9 cellular contexts compared by ENCODE assay signal in genomic region chr10:17226891-17227303, GRCh38. TPM values are rescaled to one million over a fixed set of nuclear protein-coding genes. Genes with fewer than 3 reads are reported as not detected.
A peak's percentile ranks its signal among the peaks of the same experiment; 100 is the strongest.
DNase-seq lines count a peak whose midpoint lies in the region; ATAC-seq, FAIRE-seq and TF ChIP-seq lines count a peak whose summit lies in the region.
"Had no signal": no experiment of that assay in that cellular context is flagged by ENCODE, and none has a peak within 500 bp of the region (broad histone marks: within the 10 kb centered on the region; RNA-seq: fewer than 3 reads in every experiment).

No MANE protein-coding gene starts in this region.

- CTCF ChIA-PET in activated CD4-positive, alpha-beta memory T cell treated with anti-CD3 and anti-CD28 coated beads for 36 hours (lab: Charles Lee) = interaction anchor here (1.7 to 4.9 kb wide), 2 partner anchors 8 to 21 kb away, joined by 6 to 29 read pairs; no protein-coding TSS in a partner anchor

- no peak for FAIRE-seq in pancreas (lab: Jason Lieb, UNC)

- peaks cover 23% of the 10 kb centered on the region for H3K27me3 ChIP-seq in hepatocyte
- no peaks in the 10 kb centered on the region for H3K27me3 ChIP-seq in pancreas

- H4K20me1 ChIP-seq in hepatocyte (ENCODE audit: insufficient read depth, poor library complexity, severe bottlenecking) = peaks cover 15% of the 10 kb centered on the region

- no peak overlapping the region for H2AFZ ChIP-seq in hepatocyte

- DNase-seq in HFFc6 (no peak), hepatocyte (ENCODE audit: low spot score) (no peak), G401 (ENCODE audit: low spot score) (no peak), pancreas (no peak)
- DNase-seq in activated CD4-positive, alpha-beta memory T cell treated with anti-CD3 and anti-CD28 coated beads for 36 hours = no peak
- DNase-seq: WERI-Rb-1 had no signal

- in situ Hi-C loops in G401 (cut with HindIII; ENCODE audit: low sequenced_read_pairs) = no loop called here

- H3K27ac ChIP-seq in hepatocyte = peak overlapping the region; percentile 99
- no peak overlapping the region for H3K27ac ChIP-seq in pancreas
- H3K27ac ChIP-seq: WERI-Rb-1 had no signal

- peaks cover 34% of the 10 kb centered on the region for H3K27me3 Mint-ChIP-seq in HFFc6 (ENCODE audit: insufficient read depth)
- peaks cover 1% of the 10 kb centered on the region for H3K27me3 Mint-ChIP-seq in activated CD4-positive, alpha-beta memory T cell treated with anti-CD3 and anti-CD28 coated beads for 36 hours
- no peaks in the 10 kb centered on the region for H3K27me3 Mint-ChIP-seq in stimulated activated memory B cell treated with anti-CD40 and anti-IgM and Interleukin-4, amounts not matched to agents 10 μg/mL and 1 μg/mL and 100 μg/mL, for 72 hours

- no peak for ATAC-seq in stimulated activated memory B cell treated with anti-CD40 and anti-IgM and Interleukin-4, amounts not matched to agents 10 μg/mL and 1 μg/mL and 100 μg/mL, for 72 hours
- ATAC-seq in GM18907 (IDR thresholded peaks at IDR 0.05; ENCODE audit: unreplicated experiment) (no peak), HG03280 (IDR thresholded peaks at IDR 0.05; ENCODE audit: unreplicated experiment) (no peak), pancreas (no peak)

- peaks cover 30% of the 10 kb centered on the region for H3K9me3 Mint-ChIP-seq in HFFc6
- no peaks in the 10 kb centered on the region for H3K9me3 Mint-ChIP-seq in activated CD4-positive, alpha-beta memory T cell treated with anti-CD3 and anti-CD28 coated beads for 36 hours
- no peaks in the 10 kb centered on the region for H3K9me3 Mint-ChIP-seq in stimulated activated memory B cell treated with anti-CD40 and anti-IgM and Interleukin-4, amounts not matched to agents 10 μg/mL and 1 μg/mL and 100 μg/mL, for 72 hours

- peaks cover 53% of the 10 kb centered on the region for H3K4me1 Mint-ChIP-seq in HFFc6 (ENCODE audit: low read depth)
- peaks cover 34% of the 10 kb centered on the region for H3K4me1 Mint-ChIP-seq in activated CD4-positive, alpha-beta memory T cell treated with anti-CD3 and anti-CD28 coated beads for 36 hours (ENCODE audit: low read depth)
- peaks cover 48% of the 10 kb centered on the region for H3K4me1 Mint-ChIP-seq in stimulated activated memory B cell treated with anti-CD40 and anti-IgM and Interleukin-4, amounts not matched to agents 10 μg/mL and 1 μg/mL and 100 μg/mL, for 72 hours

- POLR2A ChIA-PET in activated CD4-positive, alpha-beta memory T cell treated with anti-CD3 and anti-CD28 coated beads for 36 hours (lab: Charles Lee) = interaction anchor here (0.6 to 4.6 kb wide), 6 partner anchors 8 to 565 kb away, joined by 3 to 50 read pairs (median 4); partner anchors contain the start of gene TRDMT1

- 88% methylated on average over 8 of the region's 8 CpGs for WGBS in hepatocyte (ENCODE audit: low lambda C conversion rate, missing lambda C conversion rate)
- 87 to 94% methylated on average over 8 of the region's 8 CpGs for WGBS in pancreas, 2 donors

- peak overlapping the region; percentile 100 for H3K4me3 Mint-ChIP-seq in HFFc6
- H3K4me3 Mint-ChIP-seq in activated CD4-positive, alpha-beta memory T cell treated with anti-CD3 and anti-CD28 coated beads for 36 hours = peak overlapping the region; percentile 95
- H3K4me3 Mint-ChIP-seq in stimulated activated memory B cell treated with anti-CD40 and anti-IgM and Interleukin-4, amounts not matched to agents 10 μg/mL and 1 μg/mL and 100 μg/mL, for 72 hours = peak overlapping the region; percentile 98

- H3K9me3 ChIP-seq in hepatocyte (ENCODE audit: low read depth) = no peaks in the 10 kb centered on the region
- no peaks in the 10 kb centered on the region for H3K9me3 ChIP-seq in pancreas

- peaks cover 47% of the 10 kb centered on the region for H3K36me3 Mint-ChIP-seq in HFFc6 (ENCODE audit: low read depth)
- H3K36me3 Mint-ChIP-seq in activated CD4-positive, alpha-beta memory T cell treated with anti-CD3 and anti-CD28 coated beads for 36 hours = peaks cover 23% of the 10 kb centered on the region
- peaks cover 16% of the 10 kb centered on the region for H3K36me3 Mint-ChIP-seq in stimulated activated memory B cell treated with anti-CD40 and anti-IgM and Interleukin-4, amounts not matched to agents 10 μg/mL and 1 μg/mL and 100 μg/mL, for 72 hours

- H3K79me2 ChIP-seq in hepatocyte = peaks cover 25% of the 10 kb centered on the region

- H3K27ac Mint-ChIP-seq in HFFc6 = peak overlapping the region; percentile 100
- H3K27ac Mint-ChIP-seq in activated CD4-positive, alpha-beta memory T cell treated with anti-CD3 and anti-CD28 coated beads for 36 hours = no peak overlapping the region
- H3K27ac Mint-ChIP-seq in stimulated activated memory B cell treated with anti-CD40 and anti-IgM and Interleukin-4, amounts not matched to agents 10 μg/mL and 1 μg/mL and 100 μg/mL, for 72 hours = peak overlapping the region; percentile 97

- H3K4me3 ChIP-seq in hepatocyte = no peak overlapping the region
- no peak overlapping the region for H3K4me3 ChIP-seq in pancreas

- H3K9me2 ChIP-seq in hepatocyte (replicated peaks; ENCODE audit: insufficient read depth) = no peaks in the 10 kb centered on the region

- H3K36me3 ChIP-seq in hepatocyte (replicated peaks; ENCODE audit: insufficient read depth, low read depth) = peaks cover 3% of the 10 kb centered on the region
- no peaks in the 10 kb centered on the region for H3K36me3 ChIP-seq in pancreas
- H3K36me3 ChIP-seq: WERI-Rb-1 had no signal

- H3K4me1 ChIP-seq in hepatocyte (ENCODE audit: insufficient read depth) (peaks cover 20% of the 10 kb centered on the region), pancreas (peaks cover 0 to 14% (median 5%) of the 10 kb centered on the region in 3 donors)

- no peak for TF ChIP-seq CTCF in HFFc6 (IDR thresholded peaks at IDR 0.05)
- no peak for TF ChIP-seq CTCF in hepatocyte (IDR thresholded peaks at IDR 0.05; ENCODE audit: poor library complexity)
- no peak for TF ChIP-seq CTCF in pancreas (IDR thresholded peaks at IDR 0.05)

- intact Hi-C loops in activated CD4-positive, alpha-beta memory T cell treated with anti-CD3 and anti-CD28 coated beads for 36 hours (cut with micrococcal nuclease) = loop anchor here (1.0 to 5.0 kb wide), 5 partner anchors 11 to 790 kb away; partner anchors contain the start of gene PTER
- intact Hi-C loops in pancreas (cut with DNase I) = no loop called here

- peak overlapping the region; percentile 85 for H3K4me2 ChIP-seq in hepatocyte

RNA-seq across cellular contexts. Expression of gene VIM, which starts 1.1 kb away (rescaled TPM):
- total RNA-seq in HFFc6 (2021; fragmentation: NEBNext Ultra II Directional; extraction: Animal tissue kit (Norgen Biotek cat#: 25700)) = over 10,000 TPM in 4 of 6 experiments, 1,000 to 10,000 TPM in 2; 9,623 to 12,540 (median 10,688) TPM
- 100 to 1,000 TPM; 515 to 525 TPM for total RNA-seq in activated CD4-positive, alpha-beta memory T cell treated with anti-CD3 and anti-CD28 coated beads for 36 hours
- 833 and 1,051 TPM in 2 replicates for total RNA-seq in hepatocyte
- polyA plus RNA-seq in hepatocyte = 302 and 335 TPM in 2 replicates
- 1,486 and 1,494 TPM in 2 replicates for total RNA-seq in G401 (2014; rRNA removed; shearing (Covaris generic))
- 100 to 1,000 TPM; 133 to 546 (median 215) TPM for total RNA-seq in pancreas
- polyA plus RNA-seq in pancreas = 100 to 1,000 TPM; 159 to 168 TPM

RNA-seq across cellular contexts. Expression of gene TRDMT1, which starts 25.4 kb away (rescaled TPM):
- total RNA-seq in HFFc6 (2021; fragmentation: NEBNext Ultra II Directional; extraction: Animal tissue kit (Norgen Biotek cat#: 25700)) = 10 to 100 TPM in 2 of 6 experiments, 1 to 10 TPM in 4; 6.8 to 13.0 (median 8.6) TPM
- 1 to 10 TPM; 5.0 to 5.8 TPM for total RNA-seq in activated CD4-positive, alpha-beta memory T cell treated with anti-CD3 and anti-CD28 coated beads for 36 hours
- total RNA-seq in hepatocyte (4.2 and 5.4 TPM in 2 replicates), pancreas (1 to 10 TPM; 2.5 to 3.9 (median 3.2) TPM)
- polyA plus RNA-seq in hepatocyte (3.5 and 5.9 TPM in 2 replicates), pancreas (1 to 10 TPM; 1.4 to 2.0 TPM)
- total RNA-seq in G401 (2014; rRNA removed; shearing (Covaris generic)) = 3.2 and 6.8 TPM in 2 replicates
